8 cellular contexts compared by ENCODE assay signal in the genomic region with DNA sequence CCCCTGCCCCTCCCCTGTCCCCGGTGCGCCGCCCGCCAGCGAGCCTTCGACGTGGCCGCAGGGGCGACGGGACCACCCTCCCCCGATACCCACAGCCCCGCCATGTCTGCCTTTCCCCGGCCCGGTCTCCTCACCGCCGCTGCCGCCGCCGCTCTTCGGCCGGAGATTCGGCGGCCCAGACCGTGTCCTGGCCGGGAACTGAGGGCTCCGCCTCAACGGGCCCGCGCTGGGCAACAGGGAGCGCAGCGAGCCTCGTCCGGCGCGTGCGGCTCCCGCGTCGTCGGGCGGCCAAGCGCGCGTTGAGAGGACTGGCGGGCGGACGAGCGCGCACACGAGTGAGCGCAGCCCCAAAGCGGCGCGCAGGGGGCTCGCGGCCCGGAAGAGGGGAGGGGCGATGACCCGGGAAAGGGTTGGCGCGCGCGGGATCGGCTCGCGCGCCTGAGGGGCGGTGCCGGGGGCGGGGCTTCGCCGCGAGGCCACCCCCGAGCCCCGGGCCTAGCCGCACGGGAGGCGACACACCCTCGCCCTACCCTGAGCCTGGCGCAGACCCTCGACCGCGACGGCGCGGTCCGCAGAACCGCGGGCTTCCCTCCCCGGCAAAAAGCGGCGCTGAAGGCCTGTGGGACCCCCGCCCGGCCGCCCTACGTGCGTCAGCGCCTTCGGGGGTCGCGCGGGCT. TPM values are rescaled to one million over a fixed set of nuclear protein-coding genes. Genes with fewer than 3 reads are reported as not detected.
DNase-seq lines count a peak whose midpoint lies in the region; ATAC-seq and TF ChIP-seq lines count a peak whose summit lies in the region.

A gene with protein sequence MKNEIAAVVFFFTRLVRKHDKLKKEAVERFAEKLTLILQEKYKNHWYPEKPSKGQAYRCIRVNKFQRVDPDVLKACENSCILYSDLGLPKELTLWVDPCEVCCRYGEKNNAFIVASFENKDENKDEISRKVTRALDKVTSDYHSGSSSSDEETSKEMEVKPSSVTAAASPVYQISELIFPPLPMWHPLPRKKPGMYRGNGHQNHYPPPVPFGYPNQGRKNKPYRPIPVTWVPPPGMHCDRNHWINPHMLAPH (minus strand): TSS at position 337 of the 677 bp plus-strand sequence. CDS start 3,757 bp downstream, outside the sequence.

- H3K9me3 ChIP-seq in HAP-1 = no peaks in the 10 kb centered on the region
- no peaks in the 10 kb centered on the region for H3K9me3 ChIP-seq in MM.1S (replicated peaks; ENCODE audit: insufficient read depth, low read length)
- no peaks in the 10 kb centered on the region for H3K9me3 ChIP-seq in adipocyte (ENCODE audit: control insufficient read depth, low read length)
- H3K9me3 ChIP-seq in heart right ventricle = peaks cover 0 to 4% (median 0%) of the 10 kb centered on the region in 11 donors
- no peaks in the 10 kb centered on the region for H3K9me3 ChIP-seq in upper lobe of left lung

- H3K4me3 ChIP-seq in GM08714 (ENCODE audit: low read length) (peak within 1 kb of the TSS; percentile 90), HAP-1 (peak within 1 kb of the TSS; percentile 91), MM.1S (ENCODE audit: low read length) (peak within 1 kb of the TSS; percentile 89), adipocyte (ENCODE audit: low read length) (peak within 1 kb of the TSS; percentile 92), heart right ventricle (peak within 1 kb of the TSS; percentile 78 to 92 (median 84)), upper lobe of left lung (peak within 1 kb of the TSS; percentile 65 to 78 (median 71))

- H3K27ac Mint-ChIP-seq in T-cell (peak within 1 kb of the TSS; percentile 97), progenitor cell of endocrine pancreas (peak within 1 kb of the TSS; percentile 97)

- CTCF ChIA-PET in T-cell (lab: Charles Lee) = no interaction called here

- H3K4me1 Mint-ChIP-seq in T-cell (peaks cover 26 to 36% (median 32%) of the 10 kb centered on the region in 3 donors), progenitor cell of endocrine pancreas (ENCODE audit: low read depth) (peaks cover 16% of the 10 kb centered on the region)

- WGBS in heart right ventricle, 2 donors = 1 to 2% methylated on average over 84 to 101 of the region's 102 CpGs
- 0% methylated on average over 54 of the region's 102 CpGs; no CpG with 5 or more reads in 1 of the 2 donors for WGBS in upper lobe of left lung, 2 donors

- ATAC-seq in T-cell (replicated peaks in 1 of 4) = peak; percentile 81 to 86 (median 86)
- peak; percentile 92 to 97 (median 96) for ATAC-seq in heart right ventricle
- ATAC-seq in upper lobe of left lung (ENCODE audit: low FRiP score in 2 of 2) = peak; percentile 91 to 96

- H3K4me1 ChIP-seq in HAP-1 (peaks cover 8% of the 10 kb centered on the region), MM.1S (ENCODE audit: low read length) (peaks cover 6% of the 10 kb centered on the region), adipocyte (ENCODE audit: control insufficient read depth, insufficient read depth, low read length) (peaks cover 18% of the 10 kb centered on the region), heart right ventricle (peaks cover 0 to 24% (median 11%) of the 10 kb centered on the region in 9 donors), upper lobe of left lung (peaks cover 8 to 18% (median 11%) of the 10 kb centered on the region in 4 donors)

- peaks cover 14% of the 10 kb centered on the region for H3K36me3 Mint-ChIP-seq in T-cell
- peaks cover 8% of the 10 kb centered on the region for H3K36me3 Mint-ChIP-seq in progenitor cell of endocrine pancreas (ENCODE audit: insufficient read depth)

- peak; percentile 52 to 98 (median 90) for TF ChIP-seq POLR2A in upper lobe of left lung (IDR thresholded peaks at IDR 0.05)

- in situ Hi-C loops in HAP-1 (cut with MboI; ENCODE audit: low sequenced_read_pairs) = no loop called here

- H3K27me3 ChIP-seq in HAP-1 (ENCODE audit: low read depth) (no peaks in the 10 kb centered on the region), MM.1S (replicated peaks; ENCODE audit: insufficient read depth, low read length) (no peaks in the 10 kb centered on the region), adipocyte (replicated peaks; ENCODE audit: control insufficient read depth, insufficient read depth, low read length) (no peaks in the 10 kb centered on the region), heart right ventricle (peaks cover 0 to 2% (median 0%) of the 10 kb centered on the region in 7 donors), upper lobe of left lung (no peaks in the 10 kb centered on the region)

- H3K9me3 Mint-ChIP-seq in T-cell (no peaks in the 10 kb centered on the region), progenitor cell of endocrine pancreas (ENCODE audit: low read depth) (no peaks in the 10 kb centered on the region)

- H3K9ac ChIP-seq in MM.1S (ENCODE audit: low read length) = peak within 1 kb of the TSS; percentile 90
- peak within 1 kb of the TSS; percentile 90 for H3K9ac ChIP-seq in adipocyte (ENCODE audit: low read length)

- peaks cover 19% of the 10 kb centered on the region for H3K36me3 ChIP-seq in HAP-1 (replicated peaks)
- H3K36me3 ChIP-seq in MM.1S (replicated peaks; ENCODE audit: insufficient read depth, low read length) = peaks cover 5% of the 10 kb centered on the region; the same call in 1 of the 2 replicates
- H3K36me3 ChIP-seq in adipocyte (ENCODE audit: control insufficient read depth, insufficient read depth, low read length, severe bottlenecking) = peaks cover 10% of the 10 kb centered on the region
- H3K36me3 ChIP-seq in heart right ventricle = peaks cover 0 to 12% (median 4%) of the 10 kb centered on the region in 9 donors
- peaks cover 0 to 9% (median 0%) of the 10 kb centered on the region in 4 donors for H3K36me3 ChIP-seq in upper lobe of left lung

- H3F3A ChIP-seq in MM.1S (ENCODE audit: insufficient read depth, low read length) = peaks cover 15% of the 10 kb centered on the region

- TF ChIP-seq CTCF in MM.1S (IDR thresholded peaks at IDR 0.05; ENCODE audit: low read length) = no peak
- no peak for TF ChIP-seq CTCF in heart right ventricle (IDR thresholded peaks at IDR 0.05)
- no peak for TF ChIP-seq CTCF in progenitor cell of endocrine pancreas (IDR thresholded peaks at IDR 0.05; ENCODE audit: unreplicated experiment)
- no peak for TF ChIP-seq CTCF in upper lobe of left lung (IDR thresholded peaks at IDR 0.05)

- intact Hi-C loops in heart right ventricle (cut with DNase I) = loop anchor here in 3 of 10 donors (1.0 to 10.0 kb wide), 3 partner anchors 16 to 290 kb away; a partner anchor contains a TSS

- peak in 1 of 4 donors; percentile 23 for TF ChIP-seq EP300 in upper lobe of left lung (IDR thresholded peaks at IDR 0.05)

- peak within 1 kb of the TSS; percentile 81 to 94 (median 94) for H3K4me3 Mint-ChIP-seq in T-cell
- H3K4me3 Mint-ChIP-seq in progenitor cell of endocrine pancreas (ENCODE audit: low read depth) = peak within 1 kb of the TSS; percentile 79

- peak within 1 kb of the TSS; percentile 66 for H3K27ac ChIP-seq in MM.1S (ENCODE audit: low read length)
- peak within 1 kb of the TSS; percentile 47 to 91 (median 85) for H3K27ac ChIP-seq in heart right ventricle
- H3K27ac ChIP-seq in upper lobe of left lung = peak within 1 kb of the TSS; percentile 95 to 96 (median 95)

- POLR2A ChIA-PET in T-cell (lab: Charles Lee) = interaction anchor here in 1 of 2 donors (1.0 kb wide), 1 partner anchor 37 kb away, joined by 3 read pairs; no protein-coding TSS in a partner anchor

- DNase-seq in HAP-1 (ENCODE audit: low spot score in 2 of 2) (peak; percentile 72 to 86), MM.1S (peak; percentile 89), T-cell (peak; percentile 61 to 85 (median 76)), adipocyte (ENCODE audit: low read depth) (peak; percentile 91), heart right ventricle (peak; percentile 80 to 85), progenitor cell of endocrine pancreas (ENCODE audit: low spot score, unreplicated experiment) (peak; percentile 64), upper lobe of left lung (peak; percentile 82 to 97)

- H3K27me3 Mint-ChIP-seq in T-cell (no peaks in the 10 kb centered on the region), progenitor cell of endocrine pancreas (no peaks in the 10 kb centered on the region)

- no peaks in the 10 kb centered on the region for H3K9me2 ChIP-seq in MM.1S (replicated peaks; ENCODE audit: insufficient read depth, low read length)

- H3K4me2 ChIP-seq in MM.1S (ENCODE audit: low read depth, low read length) = peak within 1 kb of the TSS; percentile 87

- H2AFZ ChIP-seq in MM.1S (ENCODE audit: low read length) = peak within 1 kb of the TSS; percentile 93

- H3K79me2 ChIP-seq in MM.1S (ENCODE audit: low read length) = peaks cover 49% of the 10 kb centered on the region

- H4K20me1 ChIP-seq in MM.1S (ENCODE audit: insufficient read depth, low read length) = peaks cover 11% of the 10 kb centered on the region

RNA-seq across cellular contexts. Expression of the gene that starts here (rescaled TPM):
- total RNA-seq in T-cell = 10 to 100 TPM; 10.4 to 79.5 (median 17.6) TPM
- 1 to 10 TPM; 2.4 to 9.4 (median 4.9) TPM for total RNA-seq in heart right ventricle
- polyA plus RNA-seq in heart right ventricle = 10 to 100 TPM; 12.1 to 13.2 TPM
- total RNA-seq in progenitor cell of endocrine pancreas = 29.0 and 29.8 TPM in 2 replicates
- total RNA-seq in upper lobe of left lung = 100 to 1,000 TPM in 3 of 6 donors, 10 to 100 TPM in 3; 50.7 to 189 (median 88.3) TPM

Comparison
In these comparisons a context has a peak if more than half of its experiments do, and no peak if none do; other contexts are left out.
1. Peak in every context shown above with its lines: DNase-seq, ATAC-seq, H3K4me3 ChIP-seq and H3K27ac ChIP-seq.